ENCODE assay signal across 9 cellular contexts in genomic region chr2:201138986-201139744, GRCh38. TPM values are rescaled to one million over a fixed set of nuclear protein-coding genes. Genes with fewer than 3 reads are reported as not detected.
DNase-seq lines count a peak whose midpoint lies in the region; ATAC-seq and TF ChIP-seq lines count a peak whose summit lies in the region.
"Not testable (repeated sequence)": the region's sequence is repeated elsewhere in the genome, so short reads cannot be mapped to it uniquely, and the experiment has no call there.
"Had no signal": no experiment of that assay in that cellular context is flagged by ENCODE, and none has a peak within 500 bp of the region (broad histone marks: within the 10 kb centered on the region; RNA-seq: fewer than 3 reads in every experiment).

No MANE protein-coding gene starts in this region.

- not testable (repeated sequence) for H2AFZ ChIP-seq in hepatocyte

- H3K4me1 Mint-ChIP-seq in CD4-positive, alpha-beta T cell (ENCODE audit: low read depth), result peaks cover 18% of the 10 kb centered on the region
- H3K4me1 Mint-ChIP-seq in activated CD4-positive, alpha-beta T cell treated with anti-CD3 and anti-CD28 coated beads, Interleukin-2, amount 10 ng/mL, durations not matched to agents 24 days and 14 days, result peaks cover 45% of the 10 kb centered on the region
- peaks cover 0 to 17% (median 9%) of the 10 kb centered on the region in 4 donors for H3K4me1 Mint-ChIP-seq in naive thymus-derived CD8-positive, alpha-beta T cell
- peaks cover 47% of the 10 kb centered on the region for H3K4me1 Mint-ChIP-seq in stimulated activated memory B cell treated with anti-CD40 and anti-IgM and Interleukin-4, amounts not matched to agents 10 μg/mL and 1 μg/mL and 100 μg/mL, for 72 hours

- not testable (repeated sequence) for H3K36me3 ChIP-seq in HUES48 (ENCODE audit: control insufficient read depth, insufficient read depth, low read length); hepatocyte (replicated peaks; ENCODE audit: insufficient read depth, low read depth)
- H3K36me3 ChIP-seq in NT2/D1 (ENCODE audit: insufficient read depth, insufficient read length, low read length), result peaks cover 47% of the 10 kb centered on the region

- not testable (repeated sequence) for H3K27me3 Mint-ChIP-seq in CD4-positive, alpha-beta T cell; activated CD4-positive, alpha-beta T cell treated with anti-CD3 and anti-CD28 coated beads, Interleukin-2, amount 10 ng/mL, durations not matched to agents 24 days and 14 days; naive thymus-derived CD8-positive, alpha-beta T cell; stimulated activated memory B cell treated with anti-CD40 and anti-IgM and Interleukin-4, amounts not matched to agents 10 μg/mL and 1 μg/mL and 100 μg/mL, for 72 hours

- H3K4me2 ChIP-seq in hepatocyte, result peak overlapping the region; percentile 29

- POLR2A ChIA-PET in CD4-positive, alpha-beta T cell (lab: Charles Lee); naive thymus-derived CD8-positive, alpha-beta T cell (lab: Charles Lee): not testable (repeated sequence)

- peak overlapping the region; percentile 59 for H3K27ac Mint-ChIP-seq in CD4-positive, alpha-beta T cell
- H3K27ac Mint-ChIP-seq in activated CD4-positive, alpha-beta T cell treated with anti-CD3 and anti-CD28 coated beads, Interleukin-2, amount 10 ng/mL, durations not matched to agents 24 days and 14 days, result peak overlapping the region; percentile 63
- peak overlapping the region; percentile 47 to 84 for H3K27ac Mint-ChIP-seq in activated naive CD4-positive, alpha-beta T cell treated with anti-CD3 and anti-CD28 coated beads, Interleukin-2, amount 50 U/mL, for 72 hours
- peak overlapping the region in 6 of 10 donors; percentile 37 to 71 (median 54) for H3K27ac Mint-ChIP-seq in naive thymus-derived CD8-positive, alpha-beta T cell
- H3K27ac Mint-ChIP-seq in stimulated activated memory B cell treated with anti-CD40 and anti-IgM and Interleukin-4, amounts not matched to agents 10 μg/mL and 1 μg/mL and 100 μg/mL, for 72 hours, result not testable (repeated sequence)

- H3K27me3 ChIP-seq in CD4-positive, alpha-beta T cell (ENCODE audit: control insufficient read depth, insufficient read depth, low read length); HUES48 (ENCODE audit: control insufficient read depth, insufficient read depth, low read length); NT2/D1 (ENCODE audit: insufficient read depth, insufficient read length); hepatocyte: not testable (repeated sequence)

- H4K20me1 ChIP-seq in hepatocyte (ENCODE audit: insufficient read depth, poor library complexity, severe bottlenecking), result not testable (repeated sequence)

- not testable (repeated sequence) for H3K4me3 ChIP-seq in HUES48 (ENCODE audit: low read depth, low read length); hepatocyte
- peak overlapping the region; percentile 22 for H3K4me3 ChIP-seq in NT2/D1 (ENCODE audit: insufficient read length, low read depth)

- H3K27ac ChIP-seq in CD4-positive, alpha-beta T cell (ENCODE audit: low read depth, low read length), result not testable (repeated sequence)
- H3K27ac ChIP-seq in HUES48 (ENCODE audit: low read depth, low read length) (peak overlapping the region; percentile 12), hepatocyte (peak overlapping the region; percentile 82)

- WGBS in hepatocyte (ENCODE audit: low lambda C conversion rate, missing lambda C conversion rate), result 37% methylated on average over 12 of the region's 13 CpGs

- not testable (repeated sequence) for H3K9me3 ChIP-seq in CD4-positive, alpha-beta T cell (ENCODE audit: control insufficient read depth, low read length); HUES48 (ENCODE audit: control insufficient read depth, insufficient read depth, low read length); NT2/D1 (ENCODE audit: insufficient read depth, low read length); hepatocyte (ENCODE audit: low read depth)

- not testable (repeated sequence) for H3K9me2 ChIP-seq in hepatocyte (replicated peaks; ENCODE audit: insufficient read depth)

- H3K36me3 Mint-ChIP-seq in CD4-positive, alpha-beta T cell (ENCODE audit: low read depth), result peaks cover 92% of the 10 kb centered on the region
- peaks cover 71% of the 10 kb centered on the region for H3K36me3 Mint-ChIP-seq in activated CD4-positive, alpha-beta T cell treated with anti-CD3 and anti-CD28 coated beads, Interleukin-2, amount 10 ng/mL, durations not matched to agents 24 days and 14 days (ENCODE audit: low read depth)
- H3K36me3 Mint-ChIP-seq in activated naive CD4-positive, alpha-beta T cell treated with anti-CD3 and anti-CD28 coated beads, Interleukin-2, amount 50 U/mL, for 72 hours, result peaks cover 40 to 44% of the 10 kb centered on the region in 2 donors
- peaks cover 6 to 85% (median 16%) of the 10 kb centered on the region in 3 donors for H3K36me3 Mint-ChIP-seq in naive thymus-derived CD8-positive, alpha-beta T cell
- peaks cover 67% of the 10 kb centered on the region for H3K36me3 Mint-ChIP-seq in stimulated activated memory B cell treated with anti-CD40 and anti-IgM and Interleukin-4, amounts not matched to agents 10 μg/mL and 1 μg/mL and 100 μg/mL, for 72 hours

- H3K9ac ChIP-seq in HUES48 (ENCODE audit: low read depth, low read length), result not testable (repeated sequence)
- peak overlapping the region; percentile 71 for H3K9ac ChIP-seq in NT2/D1 (ENCODE audit: insufficient read length, low read depth)

- not testable (repeated sequence) for DNase-seq in CD4-positive, alpha-beta T cell; NT2/D1 (ENCODE audit: low read depth, low spot score); activated CD4-positive, alpha-beta T cell treated with anti-CD3 and anti-CD28 coated beads, Interleukin-2, amount 10 ng/mL, durations not matched to agents 24 days and 14 days; activated naive CD4-positive, alpha-beta T cell treated with anti-CD3 and anti-CD28 coated beads, Interleukin-2, amount 50 U/mL, for 72 hours (ENCODE audit: low spot score in 2 of 2); hepatocyte (ENCODE audit: low spot score); naive thymus-derived CD8-positive, alpha-beta T cell

- not testable (repeated sequence) for ATAC-seq in CD4-positive, alpha-beta T cell (ENCODE audit: poor library complexity); activated naive CD4-positive, alpha-beta T cell treated with anti-CD3 and anti-CD28 coated beads, Interleukin-2, amount 50 U/mL, for 72 hours; naive thymus-derived CD8-positive, alpha-beta T cell; stimulated activated memory B cell treated with anti-CD40 and anti-IgM and Interleukin-4, amounts not matched to agents 10 μg/mL and 1 μg/mL and 100 μg/mL, for 72 hours

- CTCF ChIA-PET in CD4-positive, alpha-beta T cell (lab: Charles Lee), result not testable (repeated sequence)

- intact Hi-C loops in CD4-positive, alpha-beta T cell (cut with DNase I, micrococcal nuclease); activated CD4-positive, alpha-beta T cell treated with anti-CD3 and anti-CD28 coated beads, Interleukin-2, amount 10 ng/mL, durations not matched to agents 24 days and 14 days (cut with micrococcal nuclease): not testable (repeated sequence)

- not testable (repeated sequence) for H3K4me3 Mint-ChIP-seq in CD4-positive, alpha-beta T cell; naive thymus-derived CD8-positive, alpha-beta T cell
- H3K4me3 Mint-ChIP-seq in activated CD4-positive, alpha-beta T cell treated with anti-CD3 and anti-CD28 coated beads, Interleukin-2, amount 10 ng/mL, durations not matched to agents 24 days and 14 days, result peak overlapping the region; percentile 28
- peak overlapping the region; percentile 7 for H3K4me3 Mint-ChIP-seq in stimulated activated memory B cell treated with anti-CD40 and anti-IgM and Interleukin-4, amounts not matched to agents 10 μg/mL and 1 μg/mL and 100 μg/mL, for 72 hours

- not testable (repeated sequence) for H3K9me3 Mint-ChIP-seq in CD4-positive, alpha-beta T cell; activated CD4-positive, alpha-beta T cell treated with anti-CD3 and anti-CD28 coated beads, Interleukin-2, amount 10 ng/mL, durations not matched to agents 24 days and 14 days; activated naive CD4-positive, alpha-beta T cell treated with anti-CD3 and anti-CD28 coated beads, Interleukin-2, amount 50 U/mL, for 72 hours; naive thymus-derived CD8-positive, alpha-beta T cell; stimulated activated memory B cell treated with anti-CD40 and anti-IgM and Interleukin-4, amounts not matched to agents 10 μg/mL and 1 μg/mL and 100 μg/mL, for 72 hours

- not testable (repeated sequence) for TF ChIP-seq CTCF in CD4-positive, alpha-beta T cell (IDR thresholded peaks at IDR 0.05); hepatocyte (IDR thresholded peaks at IDR 0.05; ENCODE audit: poor library complexity)

- H3K4me1 ChIP-seq in HUES48 (ENCODE audit: control insufficient read depth, insufficient read depth, low read length); NT2/D1 (ENCODE audit: insufficient read depth, insufficient read length); hepatocyte (ENCODE audit: insufficient read depth): not testable (repeated sequence)

- H3K79me2 ChIP-seq in hepatocyte, result peaks cover 27% of the 10 kb centered on the region

RNA-seq across cellular contexts. Expression of gene CFLAR, which starts 23.2 kb away (rescaled TPM):
- total RNA-seq in CD4-positive, alpha-beta T cell, result 100 to 1,000 TPM; 178 to 181 TPM
- 402 and 415 TPM in 2 replicates for total RNA-seq in activated CD4-positive, alpha-beta T cell treated with anti-CD3 and anti-CD28 coated beads, Interleukin-2, amount 10 ng/mL, durations not matched to agents 24 days and 14 days
- 100 to 1,000 TPM; 275 to 321 TPM for total RNA-seq in activated naive CD4-positive, alpha-beta T cell treated with anti-CD3 and anti-CD28 coated beads, Interleukin-2, amount 50 U/mL, for 72 hours
- 60.6 and 65.9 TPM in 2 replicates for total RNA-seq in hepatocyte
- polyA plus RNA-seq in hepatocyte, result 46.0 and 54.1 TPM in 2 replicates
- total RNA-seq in naive thymus-derived CD8-positive, alpha-beta T cell, result 100 to 1,000 TPM; 127 to 142 TPM
- 10 to 100 TPM; 50.7 to 93.3 (median 63.9) TPM for polyA plus RNA-seq in naive thymus-derived CD8-positive, alpha-beta T cell

RNA-seq across cellular contexts. Expression of gene CASP10, which starts 43.8 kb away (rescaled TPM):
- 10 to 100 TPM; 12.6 to 13.7 TPM for total RNA-seq in CD4-positive, alpha-beta T cell
- total RNA-seq in activated CD4-positive, alpha-beta T cell treated with anti-CD3 and anti-CD28 coated beads, Interleukin-2, amount 10 ng/mL, durations not matched to agents 24 days and 14 days, result 12.7 and 13.1 TPM in 2 replicates
- total RNA-seq in activated naive CD4-positive, alpha-beta T cell treated with anti-CD3 and anti-CD28 coated beads, Interleukin-2, amount 50 U/mL, for 72 hours, result 10 to 100 TPM; 23.5 to 25.1 TPM
- 7.2 and 11.0 TPM in 2 replicates for total RNA-seq in hepatocyte
- polyA plus RNA-seq in hepatocyte, result 1.6 and 2.0 TPM in 2 replicates
- total RNA-seq in naive thymus-derived CD8-positive, alpha-beta T cell, result 10 to 100 TPM; 47.2 to 48.1 TPM
- polyA plus RNA-seq in naive thymus-derived CD8-positive, alpha-beta T cell, result 10 to 100 TPM in 2 of 3 donors, 1 to 10 TPM in 1; 8.6 to 17.5 (median 14.6) TPM
- total RNA-seq: neural crest cell had no signal
